8 cellular contexts compared by ENCODE assay signal in the genomic region with DNA sequence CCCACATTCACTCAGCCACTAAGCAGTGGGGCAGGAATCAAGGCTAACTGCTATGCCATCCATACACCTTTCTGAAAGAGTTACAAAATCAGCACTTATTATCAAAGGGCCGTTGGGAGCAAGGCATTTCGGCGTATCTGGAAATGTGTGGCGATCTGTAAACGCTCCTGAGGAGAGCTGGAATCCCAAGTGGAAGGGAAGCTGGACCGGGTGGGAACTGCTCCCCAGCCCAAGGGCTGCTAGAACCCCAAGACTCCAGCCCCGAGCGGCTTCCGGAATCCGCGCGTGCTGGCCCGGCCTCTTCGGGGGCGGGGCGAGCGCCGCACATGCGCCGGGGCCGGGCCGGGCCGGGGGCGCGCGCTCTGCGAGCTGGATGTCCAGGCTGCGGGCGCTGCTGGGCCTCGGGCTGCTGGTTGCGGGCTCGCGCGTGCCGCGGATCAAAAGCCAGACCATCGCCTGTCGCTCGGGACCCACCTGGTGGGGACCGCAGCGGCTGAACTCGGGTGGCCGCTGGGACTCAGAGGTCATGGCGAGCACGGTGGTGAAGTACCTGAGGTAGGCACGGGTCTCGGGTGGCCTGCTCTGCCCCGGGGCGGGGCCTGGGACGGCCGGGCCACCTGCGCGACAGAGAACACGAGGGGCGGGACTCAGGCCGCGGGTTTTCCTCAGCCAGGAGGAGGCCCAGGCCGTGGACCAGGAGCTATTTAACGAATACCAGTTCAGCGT. TPM values are rescaled to one million over a fixed set of nuclear protein-coding genes. Genes with fewer than 3 reads are reported as not detected.
A peak's percentile ranks its signal among the peaks of the same experiment; 100 is the strongest.
DNase-seq lines count a peak whose midpoint lies in the region; ATAC-seq and TF ChIP-seq lines count a peak whose summit lies in the region.

TSS of gene NAXE (plus strand) at position 345 of the 726 bp plus-strand sequence. CDS start at position 374, 29 bp downstream.

- H3K4me3 ChIP-seq in smooth muscle cell = peak within 1 kb of the TSS; percentile 91

- POLR2A ChIA-PET in WTC11 (lab: Charles Lee) = interaction anchor here (0.6 to 1.8 kb wide), 9 partner anchors 10 to 134 kb away, joined by 3 to 6 read pairs (median 3); partner anchors contain the start of gene GPATCH4

- H3K9me3 Mint-ChIP-seq in WTC11 = no peaks in the 10 kb centered on the region

- CTCF ChIA-PET in WTC11 (lab: Charles Lee) = interaction anchor here (0.9 to 3.4 kb wide), 21 partner anchors 9 to 336 kb away, joined by 3 to 28 read pairs (median 5); partner anchors contain the start of genes GPATCH4, HAPLN2, MEF2D and TTC24

- peak within 1 kb of the TSS; percentile 94 for H3K27ac ChIP-seq in caudate nucleus (ENCODE audit: low read depth, low read length)
- H3K27ac ChIP-seq in smooth muscle cell (ENCODE audit: low read depth) = peak within 1 kb of the TSS; percentile 32

- WGBS in smooth muscle cell (ENCODE audit: low lambda C conversion rate) = under 1% methylated on average over 58 of the region's 60 CpGs

- peaks cover 11% of the 10 kb centered on the region for H3K4me1 ChIP-seq in smooth muscle cell (ENCODE audit: low read depth)

- peaks cover 26% of the 10 kb centered on the region for H3K36me3 Mint-ChIP-seq in WTC11

- peak within 1 kb of the TSS; percentile 94 for H3K27ac Mint-ChIP-seq in WTC11

- peak within 1 kb of the TSS; percentile 73 for H3K9ac ChIP-seq in smooth muscle cell (ENCODE audit: low read depth)

- peak within 1 kb of the TSS; percentile 100 for H2AFZ ChIP-seq in smooth muscle cell (ENCODE audit: low read depth)

- peak; percentile 79 for ATAC-seq in HG02943 (IDR thresholded peaks at IDR 0.05; ENCODE audit: low read depth, unreplicated experiment)
- peak; percentile 91 for ATAC-seq in WTC11

- H3F3A ChIP-seq in smooth muscle cell (ENCODE audit: low read depth) = peaks cover 4% of the 10 kb centered on the region

- H3K27me3 Mint-ChIP-seq in WTC11 (ENCODE audit: low read depth) = no peaks in the 10 kb centered on the region; the same call in 1 of the 2 replicates

- peak within 1 kb of the TSS; percentile 79 for H3K4me3 Mint-ChIP-seq in WTC11

- H3K4me1 Mint-ChIP-seq in WTC11 = peaks cover 16% of the 10 kb centered on the region

- no peaks in the 10 kb centered on the region for H3K79me2 ChIP-seq in smooth muscle cell (ENCODE audit: low read depth)

- H4K20me1 ChIP-seq in smooth muscle cell (ENCODE audit: low read depth) = no peaks in the 10 kb centered on the region

- H3K4me2 ChIP-seq in smooth muscle cell = peak within 1 kb of the TSS; percentile 95

- DNase-seq in SKM-1 treated with dmso at 0.1 percent for 144 hours (lab: John Stamatoyannopoulos, UW; ENCODE audit: unreplicated experiment) = peak; percentile 53
- no peak for DNase-seq in SKM-1 (lab: John Stamatoyannopoulos, UW; ENCODE audit: unreplicated experiment)
- peak; percentile 33 for DNase-seq in NCI-H2107 (lab: John Stamatoyannopoulos, UW)
- DNase-seq in WTC11 (ENCODE audit: low spot score) = peak; percentile 81
- peak in 56 of 61 donors; percentile 15 to 83 (median 63) for DNase-seq in caudate nucleus (lab: John Stamatoyannopoulos, UW)
- peak; percentile 52 for DNase-seq in iris pigment epithelial cell (ENCODE audit: low read depth)
- DNase-seq in smooth muscle cell (lab: John Stamatoyannopoulos, UW; ENCODE audit: unreplicated experiment) = peak; percentile 26

- H3K36me3 ChIP-seq in smooth muscle cell (ENCODE audit: low read depth) = no peaks in the 10 kb centered on the region

- H3K9me3 ChIP-seq in smooth muscle cell (replicated peaks; ENCODE audit: low read depth) = no peaks in the 10 kb centered on the region

- H3K27me3 ChIP-seq in smooth muscle cell (ENCODE audit: low read depth) = no peaks in the 10 kb centered on the region

- TF ChIP-seq CTCF in WTC11 (IDR thresholded peaks at IDR 0.05) (no peak), smooth muscle cell (IDR thresholded peaks at IDR 0.05; ENCODE audit: borderline replicate concordance, insufficient read depth, poor library complexity, severe bottlenecking) (no peak)

TF ChIP-seq in WTC11, 78 proteins besides CTCF, POLR2A, EP300 and RAD21 (continues in another document):
- TF ChIP-seq IRF2 (CRISPR knock-in tag; IDR thresholded peaks at IDR 0.05; ENCODE audit: borderline replicate concordance, low read depth) (no peak), JUN (CRISPR knock-in tag; IDR thresholded peaks at IDR 0.05) (peak; percentile 73; the same call in 1 of the 2 replicates), ARID4B (CRISPR knock-in tag; IDR thresholded peaks at IDR 0.05; ENCODE audit: borderline replicate concordance) (peak; percentile 89; the same call in 1 of the 2 replicates), NFATC4 (CRISPR knock-in tag; IDR thresholded peaks at IDR 0.05) (peak; percentile 72; the same call in 1 of the 2 replicates), FOXP1 (CRISPR knock-in tag; IDR thresholded peaks at IDR 0.05; ENCODE audit: borderline replicate concordance) (0 out of 2 replicates have a peak, but pooled peaks have one; percentile 27), KAT7 (CRISPR knock-in tag; IDR thresholded peaks at IDR 0.05; ENCODE audit: borderline replicate concordance) (peak; percentile 61; the same call in 1 of the 2 replicates)
- TF ChIP-seq, protein P1, sequence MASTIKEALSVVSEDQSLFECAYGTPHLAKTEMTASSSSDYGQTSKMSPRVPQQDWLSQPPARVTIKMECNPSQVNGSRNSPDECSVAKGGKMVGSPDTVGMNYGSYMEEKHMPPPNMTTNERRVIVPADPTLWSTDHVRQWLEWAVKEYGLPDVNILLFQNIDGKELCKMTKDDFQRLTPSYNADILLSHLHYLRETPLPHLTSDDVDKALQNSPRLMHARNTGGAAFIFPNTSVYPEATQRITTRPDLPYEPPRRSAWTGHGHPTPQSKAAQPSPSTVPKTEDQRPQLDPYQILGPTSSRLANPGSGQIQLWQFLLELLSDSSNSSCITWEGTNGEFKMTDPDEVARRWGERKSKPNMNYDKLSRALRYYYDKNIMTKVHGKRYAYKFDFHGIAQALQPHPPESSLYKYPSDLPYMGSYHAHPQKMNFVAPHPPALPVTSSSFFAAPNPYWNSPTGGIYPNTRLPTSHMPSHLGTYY (CRISPR knock-in tag; IDR thresholded peaks at IDR 0.05) = peak; percentile 64; the same call in 1 of the 2 replicates
- TF ChIP-seq, protein P2, sequence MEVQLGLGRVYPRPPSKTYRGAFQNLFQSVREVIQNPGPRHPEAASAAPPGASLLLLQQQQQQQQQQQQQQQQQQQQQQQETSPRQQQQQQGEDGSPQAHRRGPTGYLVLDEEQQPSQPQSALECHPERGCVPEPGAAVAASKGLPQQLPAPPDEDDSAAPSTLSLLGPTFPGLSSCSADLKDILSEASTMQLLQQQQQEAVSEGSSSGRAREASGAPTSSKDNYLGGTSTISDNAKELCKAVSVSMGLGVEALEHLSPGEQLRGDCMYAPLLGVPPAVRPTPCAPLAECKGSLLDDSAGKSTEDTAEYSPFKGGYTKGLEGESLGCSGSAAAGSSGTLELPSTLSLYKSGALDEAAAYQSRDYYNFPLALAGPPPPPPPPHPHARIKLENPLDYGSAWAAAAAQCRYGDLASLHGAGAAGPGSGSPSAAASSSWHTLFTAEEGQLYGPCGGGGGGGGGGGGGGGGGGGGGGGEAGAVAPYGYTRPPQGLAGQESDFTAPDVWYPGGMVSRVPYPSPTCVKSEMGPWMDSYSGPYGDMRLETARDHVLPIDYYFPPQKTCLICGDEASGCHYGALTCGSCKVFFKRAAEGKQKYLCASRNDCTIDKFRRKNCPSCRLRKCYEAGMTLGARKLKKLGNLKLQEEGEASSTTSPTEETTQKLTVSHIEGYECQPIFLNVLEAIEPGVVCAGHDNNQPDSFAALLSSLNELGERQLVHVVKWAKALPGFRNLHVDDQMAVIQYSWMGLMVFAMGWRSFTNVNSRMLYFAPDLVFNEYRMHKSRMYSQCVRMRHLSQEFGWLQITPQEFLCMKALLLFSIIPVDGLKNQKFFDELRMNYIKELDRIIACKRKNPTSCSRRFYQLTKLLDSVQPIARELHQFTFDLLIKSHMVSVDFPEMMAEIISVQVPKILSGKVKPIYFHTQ (CRISPR knock-in tag; IDR thresholded peaks at IDR 0.05) = 0 out of 2 replicates have a peak, but pooled peaks have one; percentile 25
- TF ChIP-seq, protein P3, sequence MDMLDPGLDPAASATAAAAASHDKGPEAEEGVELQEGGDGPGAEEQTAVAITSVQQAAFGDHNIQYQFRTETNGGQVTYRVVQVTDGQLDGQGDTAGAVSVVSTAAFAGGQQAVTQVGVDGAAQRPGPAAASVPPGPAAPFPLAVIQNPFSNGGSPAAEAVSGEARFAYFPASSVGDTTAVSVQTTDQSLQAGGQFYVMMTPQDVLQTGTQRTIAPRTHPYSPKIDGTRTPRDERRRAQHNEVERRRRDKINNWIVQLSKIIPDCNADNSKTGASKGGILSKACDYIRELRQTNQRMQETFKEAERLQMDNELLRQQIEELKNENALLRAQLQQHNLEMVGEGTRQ (CRISPR knock-in tag; IDR thresholded peaks at IDR 0.05) = peak; percentile 19; the same call in 1 of the 2 replicates

RNA-seq across cellular contexts. Expression of gene NAXE, which starts in this region (rescaled TPM):
- total RNA-seq in WTC11 (2021) (81.6 to 98.1 TPM (median 92.8 TPM) in 3 replicates), smooth muscle cell (50.5 and 53.7 TPM in 2 replicates)
- polyA plus RNA-seq in smooth muscle cell = 72.5 and 85.5 TPM in 2 replicates
